ENCODE assay signal across 8 cellular contexts in the genomic region with DNA sequence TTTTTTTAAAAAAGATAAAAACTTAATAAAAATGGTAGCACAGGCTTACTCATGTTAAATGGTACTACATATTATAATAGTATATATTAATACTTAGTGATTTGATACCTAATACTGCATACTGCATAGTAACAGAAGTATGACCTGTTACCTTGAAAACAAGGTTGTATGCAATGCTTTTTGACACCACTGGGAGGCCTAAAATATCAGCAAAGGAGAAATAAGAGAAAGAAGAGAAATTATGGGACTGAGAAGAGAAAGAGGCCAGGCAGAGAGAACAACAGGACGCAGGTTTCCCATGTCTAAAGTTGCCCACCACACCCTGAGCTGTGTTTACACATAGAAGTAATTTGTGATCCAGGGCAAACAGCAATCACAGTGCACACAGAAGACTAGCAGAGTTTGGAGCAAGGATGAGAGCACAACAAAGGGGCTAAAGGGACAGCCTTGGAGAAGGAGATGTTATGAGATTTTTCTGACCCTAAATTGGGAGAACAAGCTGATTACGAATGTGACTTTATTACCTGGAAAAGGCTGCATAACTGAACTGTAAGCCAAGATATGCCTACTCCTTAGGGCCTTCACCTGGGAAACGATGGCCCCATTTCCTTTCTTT.
DNase-seq lines count a peak whose midpoint lies in the region; ATAC-seq and TF ChIP-seq lines count a peak whose summit lies in the region.

No MANE protein-coding gene starts in this region.

- H3K36me3 Mint-ChIP-seq in stimulated activated memory B cell treated with anti-CD40 and anti-IgM and Interleukin-4, amounts not matched to agents 10 μg/mL and 1 μg/mL and 100 μg/mL, for 72 hours, result no peaks in the 10 kb centered on the region

- TF ChIP-seq CTCF in fibroblast of the aortic adventitia (IDR thresholded peaks at IDR 0.05; ENCODE audit: insufficient read depth, low read length) (peak; percentile 66), adrenal gland (IDR thresholded peaks at IDR 0.05) (peak in 2 of 6 experiments; percentile 8 to 31), esophagus squamous epithelium (IDR thresholded peaks at IDR 0.05) (peak in 3 of 6 experiments; percentile 33 to 45 (median 34))

- intact Hi-C loops in adrenal gland (cut with DNase I) (no loop called here), esophagus squamous epithelium (cut with DNase I) (no loop called here)

- ATAC-seq in GM21723 (IDR thresholded peaks at IDR 0.05; ENCODE audit: unreplicated experiment), result peak; percentile 77
- ATAC-seq in stimulated activated memory B cell treated with anti-CD40 and anti-IgM and Interleukin-4, amounts not matched to agents 10 μg/mL and 1 μg/mL and 100 μg/mL, for 72 hours, result no peak

- in situ Hi-C loops in G401 (cut with HindIII; ENCODE audit: low sequenced_read_pairs), result no loop called here

- H3K36me3 ChIP-seq in adrenal gland (replicated peaks in 1 of 2) (no peaks in the 10 kb centered on the region), esophagus squamous epithelium (no peaks in the 10 kb centered on the region)

- no peaks in the 10 kb centered on the region for H3K4me1 Mint-ChIP-seq in stimulated activated memory B cell treated with anti-CD40 and anti-IgM and Interleukin-4, amounts not matched to agents 10 μg/mL and 1 μg/mL and 100 μg/mL, for 72 hours

- no peak overlapping the region for H3K27ac Mint-ChIP-seq in stimulated activated memory B cell treated with anti-CD40 and anti-IgM and Interleukin-4, amounts not matched to agents 10 μg/mL and 1 μg/mL and 100 μg/mL, for 72 hours

- H3K4me1 ChIP-seq in adrenal gland (replicated peaks in 1 of 2), result no peaks in the 10 kb centered on the region
- H3K4me1 ChIP-seq in esophagus squamous epithelium, result no peaks in the 10 kb centered on the region

- H3K9me3 Mint-ChIP-seq in stimulated activated memory B cell treated with anti-CD40 and anti-IgM and Interleukin-4, amounts not matched to agents 10 μg/mL and 1 μg/mL and 100 μg/mL, for 72 hours, result no peaks in the 10 kb centered on the region

- no peaks in the 10 kb centered on the region for H3K27me3 Mint-ChIP-seq in stimulated activated memory B cell treated with anti-CD40 and anti-IgM and Interleukin-4, amounts not matched to agents 10 μg/mL and 1 μg/mL and 100 μg/mL, for 72 hours

- H3K27ac ChIP-seq in adrenal gland, result no peak overlapping the region
- no peak overlapping the region for H3K27ac ChIP-seq in esophagus squamous epithelium

- H3K4me3 Mint-ChIP-seq in stimulated activated memory B cell treated with anti-CD40 and anti-IgM and Interleukin-4, amounts not matched to agents 10 μg/mL and 1 μg/mL and 100 μg/mL, for 72 hours, result no peak overlapping the region

- DNase-seq in G401 (ENCODE audit: low spot score) (peak; percentile 56), NCI-H774 (lab: John Stamatoyannopoulos, UW) (peak; percentile 49), fibroblast of the aortic adventitia (ENCODE audit: low read depth) (peak; percentile 39), adrenal gland (no peak), NCI-H187 (lab: John Stamatoyannopoulos, UW) (no peak), esophagus squamous epithelium (lab: John Stamatoyannopoulos, UW) (no peak)

- H3K4me3 ChIP-seq in fibroblast of the aortic adventitia (ENCODE audit: low read depth, low read length) (no peak overlapping the region), adrenal gland (no peak overlapping the region), esophagus squamous epithelium (no peak overlapping the region)

- TF ChIP-seq POLR2A in adrenal gland (IDR thresholded peaks at IDR 0.05), result no peak
- no peak for TF ChIP-seq POLR2A in esophagus squamous epithelium (IDR thresholded peaks at IDR 0.05)

- H3K27me3 ChIP-seq in adrenal gland (no peaks in the 10 kb centered on the region), esophagus squamous epithelium (no peaks in the 10 kb centered on the region)

- H3K9me3 ChIP-seq in adrenal gland (replicated peaks in 1 of 3) (no peaks in the 10 kb centered on the region), esophagus squamous epithelium (no peaks in the 10 kb centered on the region)

- 64 to 81% (median 77%) methylated on average over 3 of the region's 3 CpGs for WGBS in adrenal gland, 4 donors
- 59 to 61% methylated on average over 3 of the region's 3 CpGs for WGBS in esophagus squamous epithelium, 2 donors

Comparison
In these comparisons a context has a peak if more than half of its experiments do, and no peak if none do; other contexts are left out.
1. DNase-seq: peak in G401 (single experiment), NCI-H774 (single experiment) and fibroblast of the aortic adventitia (single experiment); none in adrenal gland (0 of 7), NCI-H187 (0 of 2) and esophagus squamous epithelium (single experiment).